ENCODE assay signal across 8 cellular contexts in genomic region chr4:4542824-4543485, GRCh38. TPM values are rescaled to one million over a fixed set of nuclear protein-coding genes. Genes with fewer than 3 reads are reported as not detected.
DNase-seq lines count a peak whose midpoint lies in the region; FAIRE-seq and TF ChIP-seq lines count a peak whose summit lies in the region.

No MANE protein-coding gene starts in this region.

- H3K9me3 ChIP-seq in WERI-Rb-1 (ENCODE audit: severe bottlenecking) (no peaks in the 10 kb centered on the region), iPS-18a (ENCODE audit: control insufficient read depth, low read depth, low read length) (no peaks in the 10 kb centered on the region), thyroid gland (no peaks in the 10 kb centered on the region)

- peak overlapping the region; percentile 91 for H3K27ac Mint-ChIP-seq in activated T-cell treated with anti-CD3 and anti-CD28 coated beads, Interleukin-2, amount 50 U/mL, for 24 hours

- no peak for FAIRE-seq in urothelium cell line (lab: Jason Lieb, UNC)

- H3K36me3 Mint-ChIP-seq in activated T-cell treated with anti-CD3 and anti-CD28 coated beads, Interleukin-2, amount 50 U/mL, for 24 hours (ENCODE audit: low read depth) = peaks cover 50% of the 10 kb centered on the region

- no peak for TF ChIP-seq POLR2A in thyroid gland (IDR thresholded peaks at IDR 0.05)

- TF ChIP-seq CTCF in WERI-Rb-1 (IDR thresholded peaks at IDR 0.05; ENCODE audit: low read depth, low read length) (no peak), thyroid gland (IDR thresholded peaks at IDR 0.05) (no peak), GM13976 (IDR thresholded peaks at IDR 0.05; ENCODE audit: borderline replicate concordance, control extremely low read depth, extremely low read depth, insufficient read depth, missing control alignments) (no peak)

- no peaks in the 10 kb centered on the region for H3K9me3 Mint-ChIP-seq in activated T-cell treated with anti-CD3 and anti-CD28 coated beads, Interleukin-2, amount 50 U/mL, for 24 hours

- H3K27me3 ChIP-seq in WERI-Rb-1 (ENCODE audit: insufficient read depth, low read depth, severe bottlenecking) (no peaks in the 10 kb centered on the region), iPS-18a (ENCODE audit: control insufficient read depth, insufficient read depth, low read length) (no peaks in the 10 kb centered on the region), thyroid gland (no peaks in the 10 kb centered on the region)

- H3K27ac ChIP-seq in WERI-Rb-1 (no peak overlapping the region), iPS-18a (ENCODE audit: low read length) (no peak overlapping the region), thyroid gland (no peak overlapping the region)

- no peak for DNase-seq in activated T-cell treated with anti-CD3 and anti-CD28 coated beads, Interleukin-2, amount 50 U/mL, for 24 hours
- no peak for DNase-seq in activated T-cell treated with anti-CD3 and anti-CD28 coated beads, Interleukin-2, amount 50 U/mL, for 1 hour
- DNase-seq in WERI-Rb-1 = no peak
- DNase-seq in thyroid gland = no peak
- no peak for DNase-seq in NAMALWA (ENCODE audit: low spot score)
- DNase-seq in GM13976 (ENCODE audit: low spot score) = no peak
- no peak for DNase-seq in urothelium cell line (ENCODE audit: low spot score)

- H3K27me3 Mint-ChIP-seq in activated T-cell treated with anti-CD3 and anti-CD28 coated beads, Interleukin-2, amount 50 U/mL, for 24 hours = no peaks in the 10 kb centered on the region

- H3K9ac ChIP-seq in iPS-18a (ENCODE audit: low read length) = peak overlapping the region; percentile 92

- H3K4me3 Mint-ChIP-seq in activated T-cell treated with anti-CD3 and anti-CD28 coated beads, Interleukin-2, amount 50 U/mL, for 24 hours = peak overlapping the region; percentile 90

- H3K36me3 ChIP-seq in WERI-Rb-1 = peaks cover 7% of the 10 kb centered on the region
- peaks cover 13% of the 10 kb centered on the region for H3K36me3 ChIP-seq in iPS-18a (ENCODE audit: control insufficient read depth, low read depth, low read length)
- no peaks in the 10 kb centered on the region for H3K36me3 ChIP-seq in thyroid gland

- intact Hi-C loops in thyroid gland (cut with DNase I) = no loop called here

- in situ Hi-C loops in GM13976 (cut with MboI; ENCODE audit: low sequenced_read_pairs, unreplicated experiment) = no loop called here

- peaks cover 10% of the 10 kb centered on the region for H3K4me1 ChIP-seq in iPS-18a (ENCODE audit: control insufficient read depth, low read depth, low read length)
- H3K4me1 ChIP-seq in thyroid gland = peaks cover 8 to 23% of the 10 kb centered on the region in 2 donors

- H3K4me3 ChIP-seq in WERI-Rb-1 (ENCODE audit: low read depth, low read length) (peak overlapping the region; percentile 57), iPS-18a (ENCODE audit: low read length) (peak overlapping the region; percentile 92), thyroid gland (replicated peaks in 1 of 3) (peak overlapping the region in 2 of 3 donors; percentile 75 to 95)

- WGBS in thyroid gland, 2 donors = 17 to 21% methylated on average over 11 of the region's 11 CpGs

- peaks cover 46% of the 10 kb centered on the region for H3K4me1 Mint-ChIP-seq in activated T-cell treated with anti-CD3 and anti-CD28 coated beads, Interleukin-2, amount 50 U/mL, for 24 hours (ENCODE audit: low read depth)

RNA-seq across cellular contexts. Expression of gene STX18, which starts 1.1 kb away (rescaled TPM):
- total RNA-seq in thyroid gland = 10 to 100 TPM; 23.8 to 42.1 (median 27.2) TPM
